In the genomic region with DNA sequence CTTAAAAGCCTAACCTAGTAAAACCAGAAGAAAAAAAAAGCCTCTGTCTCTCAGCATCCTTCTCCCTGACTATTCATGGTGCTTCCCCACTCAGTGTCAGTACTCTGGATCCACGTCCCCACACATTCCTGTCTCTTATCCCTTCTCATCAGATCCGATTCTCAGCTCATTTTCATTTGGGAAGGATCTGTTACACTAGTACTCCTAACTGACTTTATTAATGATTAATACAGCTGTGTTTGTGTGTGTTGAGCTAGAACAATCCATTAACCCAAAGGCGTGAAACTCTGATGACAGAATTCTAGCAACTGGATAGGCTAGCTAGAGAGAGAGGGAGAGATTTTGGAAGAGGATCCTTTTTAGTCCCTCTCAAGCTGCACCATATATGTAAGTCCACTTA, we compare ENCODE assay signal across 20 cellular contexts. TPM values are rescaled to one million over a fixed set of nuclear protein-coding genes. Genes with fewer than 3 reads are reported as not detected.
DNase-seq lines count a peak whose midpoint lies in the region; ATAC-seq, FAIRE-seq and TF ChIP-seq lines count a peak whose summit lies in the region.
"Had no signal": no experiment of that assay in that cellular context is flagged by ENCODE, and none has a peak within 500 bp of the region (broad histone marks: within the 10 kb centered on the region; RNA-seq: fewer than 3 reads in every experiment).

No MANE protein-coding gene starts in this region.

- H3K4me1 ChIP-seq in GM12878 (ENCODE audit: control insufficient read depth, insufficient read depth, low read length), result no peaks in the 10 kb centered on the region; the same call in 1 of the 2 replicates
- H3K4me1 ChIP-seq: BE2C had no signal

- CTCF ChIA-PET in GM12878 (lab: Yijun Ruan, JAX), result interaction anchor here (0.7 to 1.7 kb wide), 4 partner anchors 9 to 22 kb away, joined by 4 to 8 read pairs (median 6); no protein-coding TSS in a partner anchor

- no peak for TF ChIP-seq CTCF in GM12878 (IDR thresholded peaks at IDR 0.05 in 2 of 3, conservative IDR thresholded peaks at IDR 0.05 in 1 of 3; ENCODE audit: control insufficient read depth in 2 of 3, extremely low read depth in 1 of 3, insufficient read depth in 1 of 3, low read depth in 3 of 3, low read length in 3 of 3)

- BruUV-seq in GM12878 (replicated peaks; lab: Mats Ljungman, UMichigan), result TSS peak; percentile 71

- SMC1A ChIA-PET in GM12878 (lab: Charles Lee; ENCODE audit: uncharacterized antibody, unreplicated experiment), result interaction anchor here (0.7 to 2.5 kb wide), 5 partner anchors 9 to 61 kb away, joined by 3 to 7 read pairs (median 5); partner anchors contain the start of gene QSER1

- ATAC-seq in GM12878 (no peak), GM19463 (IDR thresholded peaks at IDR 0.05; ENCODE audit: unreplicated experiment) (no peak), GM18519 (IDR thresholded peaks at IDR 0.05; ENCODE audit: low FRiP score, unreplicated experiment) (no peak), Right ventricle myocardium superior (ENCODE audit: poor library complexity) (no peak)

- H3K4me3 ChIP-seq in GM12878, result no peak overlapping the region
- H3K4me3 ChIP-seq: ovary had no signal

- POLR2A ChIA-PET in GM12878 (lab: Charles Lee), result interaction anchor here (0.5 to 1.9 kb wide), 5 partner anchors 9 to 64 kb away, joined by 4 to 5 read pairs (median 4); no protein-coding TSS in a partner anchor

- TF ChIP-seq POLR2A in GM12878 (IDR thresholded peaks at IDR 0.05; ENCODE audit: low read depth, low read length), result no peak

- no peaks in the 10 kb centered on the region for H4K20me1 ChIP-seq in GM12878 (ENCODE audit: control insufficient read depth, insufficient read depth)

- no peak overlapping the region for H2AFZ ChIP-seq in GM12878 (ENCODE audit: control insufficient read depth, low read depth, low read length)

- RAD21 ChIA-PET in GM12878 (lab: Charles Lee; ENCODE audit: unreplicated experiment), result interaction anchor here (0.8 to 1.5 kb wide), 5 partner anchors 9 to 63 kb away, joined by 3 to 11 read pairs (median 4); partner anchors contain the start of gene QSER1

- H3K27me3 ChIP-seq in GM12878 (replicated peaks in 1 of 2; ENCODE audit: control insufficient read depth in 2 of 2, insufficient read depth in 2 of 2, low read length in 1 of 2), result no peaks in the 10 kb centered on the region; a peak in 1 of 4 replicates
- H3K27me3 ChIP-seq: ovary had no signal

- no peak overlapping the region for H3K27ac ChIP-seq in GM12878 (ENCODE audit: control insufficient read depth, insufficient read depth)
- H3K27ac ChIP-seq: ovary had no signal

- no peaks in the 10 kb centered on the region; the same call in 1 of the 2 replicates for H3K79me2 ChIP-seq in GM12878 (ENCODE audit: control insufficient read depth, insufficient read depth, low read length)

- in situ Hi-C loops in GM12878 (cut with MboI), result no loop called here

- intact Hi-C loops in GM12878 (cut with micrococcal nuclease; ENCODE audit: unreplicated experiment) (no loop called here), Right ventricle myocardium superior (cut with DNase I) (no loop called here)

- no peak overlapping the region for H3K9ac ChIP-seq in GM12878 (ENCODE audit: control insufficient read depth, insufficient read depth, low read length)

- 100% methylated on average over 3 of the region's 3 CpGs for WGBS in GM12878 (ENCODE audit: insufficient coverage, insufficient replicate concordance, low lambda C conversion rate, missing lambda C conversion rate)

- no peak overlapping the region for H3K4me2 ChIP-seq in GM12878 (ENCODE audit: control insufficient read depth, insufficient read depth)

- H3K9me3 ChIP-seq in GM12878 (replicated peaks; ENCODE audit: control insufficient read depth, insufficient read depth, low read length), result no peaks in the 10 kb centered on the region
- H3K9me3 ChIP-seq: BE2C, ovary had no signal

- FAIRE-seq in GM18507 (lab: Jason Lieb, UNC), result peak; percentile 56
- no peak for FAIRE-seq in GM12878 (lab: Jason Lieb, UNC)
- FAIRE-seq: bronchial epithelial cell, GM12892 had no signal

- H3K36me3 ChIP-seq in GM12878 (ENCODE audit: control insufficient read depth in 2 of 2, insufficient read depth in 2 of 2, low read length in 1 of 2), result no peaks in the 10 kb centered on the region
- H3K36me3 ChIP-seq: BE2C, ovary had no signal

- TF ChIP-seq RAD21 in GM12878 (IDR thresholded peaks at IDR 0.05; ENCODE audit: insufficient read depth, low read depth, low read length), result no peak

- DNase-seq in GM18507 (ENCODE audit: extremely low spot score, insufficient read length, low read depth), result no peak
- no peak for DNase-seq in GM12878 (ENCODE audit: low read depth, low spot score)
- peak; percentile 67 for DNase-seq in kidney tubule cell (ENCODE audit: low spot score)
- DNase-seq in retina, result peak; percentile 8
- DNase-seq in NCI-H82 (lab: John Stamatoyannopoulos, UW), result no peak
- DNase-seq in Right ventricle myocardium superior, result no peak
- DNase-seq: activated CD4-positive, alpha-beta memory T cell treated with anti-CD3 and anti-CD28 coated beads, Interleukin-2, amount 10 ng/mL, durations not matched to agents 7 days and 5 days; activated T-cell treated with anti-CD3 and anti-CD28 coated beads, Interleukin-2, amount 50 U/mL, for 48 hours; BE2C; GDM1; ovary; stimulated activated CD4-positive, alpha-beta T cell treated with anti-CD3 and anti-CD28 coated beads, Interleukin-4, amount 100 ng/mL, for 4 hours; stimulated activated CD8-positive, alpha-beta memory T cell treated with anti-CD3 and anti-CD28 coated beads, Interleukin-4, amount 100 ng/mL, for 48 hours had no signal

- TF ChIP-seq EP300 in GM12878 (IDR thresholded peaks at IDR 0.05; ENCODE audit: borderline replicate concordance in 1 of 2, control insufficient read depth in 1 of 2, low read depth in 2 of 2, low read length in 2 of 2), result no peak

TF ChIP-seq in GM12878, 131 proteins besides CTCF, POLR2A, EP300 and RAD21 (continues in another document):
- TF ChIP-seq TCF7 (IDR thresholded peaks at IDR 0.05; ENCODE audit: borderline replicate concordance) (no peak), MXI1 (IDR thresholded peaks at IDR 0.05; ENCODE audit: low read depth, low read length) (no peak), CREB1 (IDR thresholded peaks at IDR 0.05; ENCODE audit: low read depth) (no peak), ASH2L (IDR thresholded peaks at IDR 0.05; ENCODE audit: borderline replicate concordance, low read depth) (no peak), NRF1 (conservative IDR thresholded peaks at IDR 0.05; ENCODE audit: low read depth, low read length) (no peak)
- TF ChIP-seq, protein P1, sequence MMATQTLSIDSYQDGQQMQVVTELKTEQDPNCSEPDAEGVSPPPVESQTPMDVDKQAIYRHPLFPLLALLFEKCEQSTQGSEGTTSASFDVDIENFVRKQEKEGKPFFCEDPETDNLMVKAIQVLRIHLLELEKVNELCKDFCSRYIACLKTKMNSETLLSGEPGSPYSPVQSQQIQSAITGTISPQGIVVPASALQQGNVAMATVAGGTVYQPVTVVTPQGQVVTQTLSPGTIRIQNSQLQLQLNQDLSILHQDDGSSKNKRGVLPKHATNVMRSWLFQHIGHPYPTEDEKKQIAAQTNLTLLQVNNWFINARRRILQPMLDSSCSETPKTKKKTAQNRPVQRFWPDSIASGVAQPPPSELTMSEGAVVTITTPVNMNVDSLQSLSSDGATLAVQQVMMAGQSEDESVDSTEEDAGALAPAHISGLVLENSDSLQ (IDR thresholded peaks at IDR 0.05), result no peak

RNA-seq across cellular contexts. Expression of gene PRRG4, which starts 1.5 kb away (rescaled TPM):
- 3.3 and 3.5 TPM in 2 replicates for total RNA-seq in GM12878 (2013; cell fraction: nucleolus; rRNA removed)
- total RNA-seq in GM12878 (2014; rRNA removed) (2.3 and 2.8 TPM in 2 replicates), GM12878 (2014; rRNA removed; fragmentation: Illumina TruSeq; extraction: Trizol) (2.5 and 2.6 TPM in 2 replicates), GM12878 (2021) (2.1 and 2.7 TPM in 2 replicates), Right ventricle myocardium superior (0.59 TPM)
- 0.52 TPM for polyA plus RNA-seq in GM12878 (2011; ENCODE audit: low read depth)
- polyA plus RNA-seq in GM12878 (2011; rRNA removed) (4.9 and 6.2 TPM in 2 replicates), GM12878 (2014; fragmentation: Illumina TruSeq; extraction: Trizol) (2.5 and 3.2 TPM in 2 replicates), GM12878 (2014; fragmentation: Nextera tagmentation; extraction: Ambion mirVana) (1 to 10 TPM; 1.0 to 1.1 TPM), GM12878 (2014; rRNA removed) (1.5 and 1.7 TPM in 2 replicates), GM12878 (2016; fragmentation: Nextera tagmentation; extraction: Ambion mirVana) (under 1 TPM; 0.55 to 0.63 TPM)
- 2.4 and 2.7 TPM in 2 replicates for polyA plus RNA-seq in GM12878 (2011; cell fraction: cytosol; rRNA removed)
- 1.2 and 1.4 TPM in 2 replicates for polyA plus RNA-seq in GM12878 (2011; cell fraction: nucleus; rRNA removed)
- polyA plus RNA-seq in GM12878 (2012), result 0.81 and 0.88 TPM in 2 replicates
- 2.5 and 2.7 TPM in 2 replicates for polyA minus RNA-seq in GM12878 (2011; rRNA and poly(A)+ RNA removed)
- polyA minus RNA-seq in GM12878 (2011; cell fraction: cytosol; rRNA and poly(A)+ RNA removed), result 1.1 and 2.2 TPM in 2 replicates
- 0.73 and 1.6 TPM in 2 replicates for polyA minus RNA-seq in GM12878 (2011; cell fraction: nucleus; rRNA and poly(A)+ RNA removed)

RNA-seq across cellular contexts. Expression of gene CCDC73, which starts 36.8 kb away (rescaled TPM):
- 0.46 and 0.78 TPM in 2 replicates for total RNA-seq in GM12878 (2013; cell fraction: nucleolus; rRNA removed)
- 0.16 and 0.23 TPM in 2 replicates for total RNA-seq in GM12878 (2014; rRNA removed)
- total RNA-seq in GM12878 (2014; rRNA removed; fragmentation: Illumina TruSeq; extraction: Trizol), result 0.27 and 0.78 TPM in 2 replicates
- 0.05 and 0.11 TPM in 2 replicates for total RNA-seq in GM12878 (2021)
- 0.08 TPM for polyA plus RNA-seq in GM12878 (2011; ENCODE audit: low read depth)
- polyA plus RNA-seq in GM12878 (2011; rRNA removed), result 0.16 and 0.32 TPM in 2 replicates
- 0.03 and 0.05 TPM in 2 replicates for polyA plus RNA-seq in GM12878 (2011; cell fraction: cytosol; rRNA removed)
- 0.12 and 0.18 TPM in 2 replicates for polyA plus RNA-seq in GM12878 (2011; cell fraction: nucleus; rRNA removed)
- polyA plus RNA-seq in GM12878 (2012), result 0.10 and 0.24 TPM in 2 replicates
- polyA plus RNA-seq in GM12878 (2014; fragmentation: Illumina TruSeq; extraction: Trizol), result 0.10 TPM in 1 of 2 replicates, not detected in the other
- under 1 TPM; 0.11 to 0.57 TPM for polyA plus RNA-seq in GM12878 (2014; fragmentation: Nextera tagmentation; extraction: Ambion mirVana)
- polyA plus RNA-seq in GM12878 (2014; rRNA removed), result 0.05 and 0.09 TPM in 2 replicates
- polyA plus RNA-seq in GM12878 (2016; fragmentation: Nextera tagmentation; extraction: Ambion mirVana), result under 1 TPM; 0.05 to 0.20 TPM
- 0.07 and 0.10 TPM in 2 replicates for polyA minus RNA-seq in GM12878 (2011; rRNA and poly(A)+ RNA removed)
- not detected in 2 replicates for polyA minus RNA-seq in GM12878 (2011; cell fraction: cytosol; rRNA and poly(A)+ RNA removed)
- polyA minus RNA-seq in GM12878 (2011; cell fraction: nucleus; rRNA and poly(A)+ RNA removed), result 0.24 and 0.38 TPM in 2 replicates
- total RNA-seq in Right ventricle myocardium superior, result not detected
- total RNA-seq: activated CD4-positive, alpha-beta memory T cell treated with anti-CD3 and anti-CD28 coated beads, Interleukin-2, amount 10 ng/mL, durations not matched to agents 7 days and 5 days; bronchial epithelial cell; H4; mucosa of gallbladder; skeletal muscle tissue had no signal

Comparison
In these comparisons a context has a peak if more than half of its experiments do, and no peak if none do; other contexts are left out.
1. DNase-seq: peak in kidney tubule cell (single experiment) and retina (single experiment); none in GM18507 (single experiment), GM12878 (single experiment), NCI-H82 (single experiment) and Right ventricle myocardium superior (single experiment).